Comparison of ENCODE assay signal across 8 cellular contexts in the genomic region with DNA sequence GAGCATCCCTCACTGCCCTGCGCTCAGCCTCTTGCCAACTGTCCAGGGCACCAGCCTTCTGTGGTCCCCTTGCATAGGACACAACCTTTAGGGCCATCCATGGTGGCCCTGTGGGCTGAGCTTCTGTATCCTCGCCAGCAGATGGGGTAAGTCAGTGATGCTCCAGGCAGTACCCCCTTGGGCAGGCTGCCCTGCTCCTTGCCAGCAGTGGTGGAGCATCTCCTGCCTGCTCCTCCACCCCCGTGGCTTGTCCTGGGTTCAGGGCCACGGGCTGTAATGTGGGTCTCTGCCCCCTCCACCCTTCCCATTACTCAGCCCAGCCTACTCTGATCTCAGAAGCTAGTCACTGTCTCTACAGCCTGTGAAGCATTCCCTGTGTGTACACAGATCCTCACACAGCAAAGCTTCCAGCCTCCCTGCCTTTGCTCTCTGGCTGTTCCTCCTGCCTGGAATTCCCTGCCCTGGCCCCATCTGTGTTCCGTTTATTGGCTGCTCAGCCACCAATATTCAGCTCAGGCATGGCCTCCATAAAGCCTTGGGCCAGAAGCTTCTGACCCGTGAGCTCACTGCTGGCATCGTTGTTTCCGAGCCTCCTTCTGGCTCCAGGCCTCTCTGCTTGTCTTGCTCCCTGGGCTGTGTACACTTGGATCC.
DNase-seq lines count a peak whose midpoint lies in the region; ATAC-seq and TF ChIP-seq lines count a peak whose summit lies in the region.

No MANE protein-coding gene starts in this region.

- no peaks in the 10 kb centered on the region for H3K36me3 ChIP-seq in RWPE2 (ENCODE audit: low read depth)

- H3K27ac ChIP-seq in RWPE2 (ENCODE audit: poor library complexity, severe bottlenecking): no peak overlapping the region

- ATAC-seq in RWPE2 (ENCODE audit: low read depth): peak; percentile 8; the same call in 1 of the 3 replicates
- ATAC-seq in HG02678 (IDR thresholded peaks at IDR 0.05; ENCODE audit: unreplicated experiment): no peak

- TF ChIP-seq CTCF in RWPE2 (IDR thresholded peaks at IDR 0.05; ENCODE audit: poor library complexity, severe bottlenecking) (peak; percentile 40), fibroblast of mammary gland (conservative IDR thresholded peaks at IDR 0.05; ENCODE audit: control insufficient read depth, insufficient read depth, low read depth, low read length) (peak; percentile 19)

- DNase-seq in DMS 273 (lab: John Stamatoyannopoulos, UW; ENCODE audit: unreplicated experiment) (peak; percentile 65), DMS 273 treated with DMSO at 0.1 percent for 48 hours (lab: John Stamatoyannopoulos, UW) (no peak), HCEC 1CT (peak; percentile 40), RWPE2 (ENCODE audit: low spot score) (no peak), fibroblast of mammary gland (ENCODE audit: low read depth) (peak; percentile 20), putamen (ENCODE audit: low spot score) (peak; percentile 49), NCI-H2107 treated with DMSO at 0.1 percent for 48 hours (lab: John Stamatoyannopoulos, UW; ENCODE audit: unreplicated experiment) (no peak)

- no peaks in the 10 kb centered on the region for H3K9me3 ChIP-seq in RWPE2 (ENCODE audit: severe bottlenecking)

- no peaks in the 10 kb centered on the region for H3K27me3 ChIP-seq in RWPE2 (ENCODE audit: insufficient read depth, poor library complexity, severe bottlenecking)

- H3K4me3 ChIP-seq in RWPE2 (ENCODE audit: severe bottlenecking) (no peak overlapping the region), fibroblast of mammary gland (ENCODE audit: control insufficient read depth, low read depth, low read length) (no peak overlapping the region)

- peaks cover 47% of the 10 kb centered on the region for H3K4me1 ChIP-seq in RWPE2 (ENCODE audit: insufficient read depth, poor library complexity, severe bottlenecking)

Comparison
In these comparisons a context has a peak if more than half of its experiments do, and no peak if none do; other contexts are left out.
1. DNase-seq: peak in DMS 273 (single experiment), HCEC 1CT (single experiment), fibroblast of mammary gland (single experiment) and putamen (single experiment); none in DMS 273 treated with DMSO at 0.1 percent for 48 hours (single experiment), RWPE2 (single experiment) and NCI-H2107 treated with DMSO at 0.1 percent for 48 hours (single experiment).